1 cellular context compared by ENCODE assay signal in genomic region chr12:101927999-101928398, GRCh38.
TF ChIP-seq lines count a peak whose summit lies in the region.

No MANE protein-coding gene starts in this region.

TF ChIP-seq in IMR-90, 13 proteins besides CTCF, POLR2A, EP300 and RAD21 (continued from another document):
- TF ChIP-seq CHD1 (IDR thresholded peaks at IDR 0.05; ENCODE audit: low read depth, low read length) (no peak), NFE2L2 (IDR thresholded peaks at IDR 0.05; ENCODE audit: low read depth, low read length) (no peak), CEBPB (IDR thresholded peaks at IDR 0.05; ENCODE audit: low read depth, low read length) (no peak)
